ENCODE assay signal across 1 cellular context in genomic region chr21:43297411-43297981, GRCh38.
TF ChIP-seq lines count a peak whose summit lies in the region.

No MANE protein-coding gene starts in this region.

TF ChIP-seq in HepG2, 621 proteins besides CTCF, POLR2A, EP300 and RAD21 (continued from another document):
- TF ChIP-seq NR0B2 (CRISPR knock-in tag; IDR thresholded peaks at IDR 0.05): no peak
- peak; percentile 5; the same call in 1 of the 2 replicates for TF ChIP-seq TBX2 (CRISPR knock-in tag; IDR thresholded peaks at IDR 0.05; ENCODE audit: borderline replicate concordance)
